Comparison of ENCODE assay signal across 8 cellular contexts in the genomic region with DNA sequence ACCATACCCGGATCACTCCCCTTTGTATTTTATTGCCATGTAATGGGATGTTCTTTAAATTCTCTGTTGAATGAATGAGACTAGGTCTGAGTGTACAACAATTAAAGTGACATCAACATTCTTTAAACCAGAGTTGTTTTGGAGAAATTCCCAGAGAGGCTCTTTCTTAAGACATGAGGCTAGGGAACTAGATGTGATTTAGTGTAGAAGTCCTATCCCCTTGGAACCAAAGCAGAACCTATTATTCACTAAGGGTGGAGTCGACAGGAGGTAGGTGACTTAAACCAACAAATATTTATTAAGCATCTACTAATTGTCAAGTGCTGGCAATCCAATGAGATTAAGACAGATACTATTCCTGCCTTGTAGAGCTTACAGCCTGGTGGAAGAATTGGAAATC. TPM values are rescaled to one million over a fixed set of nuclear protein-coding genes. Genes with fewer than 3 reads are reported as not detected.
DNase-seq lines count a peak whose midpoint lies in the region; TF ChIP-seq lines count a peak whose summit lies in the region.

No MANE protein-coding gene starts in this region.

- H3K27ac ChIP-seq in SJSA1 (no peak overlapping the region), esophagus muscularis mucosa (replicated peaks in 1 of 4) (peak overlapping the region in 2 of 4 donors; percentile 91 to 93), sigmoid colon (peak overlapping the region; percentile 90 to 94 (median 92))

- no peak for TF ChIP-seq POLR2A in esophagus muscularis mucosa (IDR thresholded peaks at IDR 0.05; ENCODE audit: low read depth)
- no peak for TF ChIP-seq POLR2A in sigmoid colon (IDR thresholded peaks at IDR 0.05)

- TF ChIP-seq CTCF in esophagus muscularis mucosa (IDR thresholded peaks at IDR 0.05) (no peak), sigmoid colon (IDR thresholded peaks at IDR 0.05) (no peak)

- DNase-seq in SJSA1 (ENCODE audit: low read depth in 1 of 2, low spot score in 2 of 2) = no peak
- no peak for DNase-seq in esophagus muscularis mucosa (ENCODE audit: extremely low spot score)
- DNase-seq in sigmoid colon = no peak
- no peak for DNase-seq in SHP77 treated with DMSO at 0.1 percent for 48 hours (lab: John Stamatoyannopoulos, UW)
- no peak for DNase-seq in GF-D8 (lab: John Stamatoyannopoulos, UW)
- no peak for DNase-seq in posterior vena cava (ENCODE audit: low spot score)
- DNase-seq in NCI-H2196 (lab: John Stamatoyannopoulos, UW; ENCODE audit: unreplicated experiment) = no peak

- H3K4me1 ChIP-seq in SJSA1 (replicated peaks) = no peaks in the 10 kb centered on the region
- peaks cover 18 to 33% (median 22%) of the 10 kb centered on the region in 4 donors for H3K4me1 ChIP-seq in esophagus muscularis mucosa
- peaks cover 0 to 35% (median 9%) of the 10 kb centered on the region in 4 donors for H3K4me1 ChIP-seq in sigmoid colon

- intact Hi-C loops in esophagus muscularis mucosa (cut with DNase I) (loop anchor here (5.0 kb wide), 1 partner anchor 127 kb away; a partner anchor contains a TSS), sigmoid colon (cut with DNase I) (loop anchor here (5.0 to 10.0 kb wide), 3 partner anchors 127 to 235 kb away; a partner anchor contains a TSS), posterior vena cava (cut with DNase I) (no loop called here)

- H3K4me3 ChIP-seq in GM08714 (ENCODE audit: low read length) (peak overlapping the region; percentile 91; the same call in 1 of the 2 replicates), SJSA1 (peak overlapping the region; percentile 87), esophagus muscularis mucosa (peak overlapping the region; percentile 73 to 86 (median 76)), sigmoid colon (peak overlapping the region; percentile 69 to 81 (median 76))

- TF ChIP-seq EP300 in esophagus muscularis mucosa (IDR thresholded peaks at IDR 0.05) (no peak), sigmoid colon (IDR thresholded peaks at IDR 0.05) (no peak)

- H3K9me3 ChIP-seq in SJSA1 (replicated peaks) = no peaks in the 10 kb centered on the region
- no peaks in the 10 kb centered on the region for H3K9me3 ChIP-seq in esophagus muscularis mucosa
- H3K9me3 ChIP-seq in sigmoid colon = no peaks in the 10 kb centered on the region

- H3K36me3 ChIP-seq in SJSA1 (peaks cover 42% of the 10 kb centered on the region), esophagus muscularis mucosa (peaks cover 0 to 43% (median 25%) of the 10 kb centered on the region in 4 donors), sigmoid colon (peaks cover 0 to 11% (median 3%) of the 10 kb centered on the region in 4 donors)

- H3K27me3 ChIP-seq in SJSA1 (replicated peaks) (no peaks in the 10 kb centered on the region), esophagus muscularis mucosa (no peaks in the 10 kb centered on the region), sigmoid colon (no peaks in the 10 kb centered on the region)

- WGBS in esophagus muscularis mucosa = 48% methylated on average over 2 of the region's 2 CpGs
- 13 to 53% methylated on average over 2 of the region's 2 CpGs for WGBS in sigmoid colon, 2 donors

RNA-seq across cellular contexts. Expression of a gene that starts 1.7 kb away (rescaled TPM):
- 58.9 and 64.9 TPM in 2 replicates for total RNA-seq in SJSA1 (2014; rRNA removed; shearing (Covaris generic))
- 10 to 100 TPM; 45.2 to 55.0 (median 46.9) TPM for total RNA-seq in esophagus muscularis mucosa
- total RNA-seq in sigmoid colon = 10 to 100 TPM; 38.8 to 75.7 (median 57.6) TPM
- polyA plus RNA-seq in sigmoid colon = 10 to 100 TPM; 34.0 to 48.6 (median 37.2) TPM
- total RNA-seq in posterior vena cava = 100 to 1,000 TPM in 1 of 2 donors, 10 to 100 TPM in 1; 93.5 to 126 TPM

RNA-seq across cellular contexts. Expression of a gene that starts 23.3 kb away (rescaled TPM):
- 0.11 TPM in 1 of 2 replicates, not detected in the other for total RNA-seq in SJSA1 (2014; rRNA removed; shearing (Covaris generic))
- total RNA-seq in esophagus muscularis mucosa (under 1 TPM; 0.19 to 0.83 (median 0.44) TPM), sigmoid colon (1 to 10 TPM in 2 of 4 donors, under 1 TPM in 2; 0.66 to 1.4 (median 0.89) TPM), posterior vena cava (under 1 TPM in 1 of 2 donors, not detected in 1; 0.10 TPM)
- 1 to 10 TPM; 1.8 to 2.5 (median 2.1) TPM for polyA plus RNA-seq in sigmoid colon

Comparison
In these comparisons a context has a peak if more than half of its experiments do, and no peak if none do; other contexts are left out.
1. intact Hi-C loops: an anchor here in esophagus muscularis mucosa (5.0 kb wide) and sigmoid colon (5.0 to 10.0 kb wide); none called in posterior vena cava.